In genomic region chr15:78408961-78409360, GRCh38 we compare ENCODE assay signal across 22 cellular contexts.
"Had no signal": no experiment of that assay in that cellular context is flagged by ENCODE, and none has a peak within 500 bp of the region (broad histone marks: within the 10 kb centered on the region; RNA-seq: fewer than 3 reads in every experiment).

No MANE protein-coding gene starts in this region.

- DNase-seq: activated B cell treated with CpG ODN at 0.5 μM for 24 hours; activated CD4-positive, alpha-beta T cell treated with anti-CD3 and anti-CD28 coated beads for 36 hours; activated CD4-positive, alpha-beta T cell treated with anti-CD3 and anti-CD28 coated beads, Interleukin-2, amount 50 U/mL, for 4 hours; activated CD8-positive, alpha-beta memory T cell treated with anti-CD3 and anti-CD28 coated beads for 24 hours; activated CD8-positive, alpha-beta memory T cell treated with anti-CD3 and anti-CD28 coated beads, Interleukin-2, amount 50 U/mL, for 4 hours; activated naive CD4-positive, alpha-beta T cell; activated naive CD8-positive, alpha-beta T cell treated with anti-CD3 and anti-CD28 coated beads, Interleukin-2, amount 10 ng/mL, durations not matched to agents 7 days and 5 days; activated T-cell treated with anti-CD3 and anti-CD28 coated beads, Interleukin-2, amount 50 U/mL, for 4 hours; amniotic stem cell; cerebellar nuclear complex; cortex of kidney; hypothalamus; left cardiac atrium; mesendoderm; naive B cell; sigmoid colon; stimulated activated CD4-positive, alpha-beta T cell treated with anti-CD3 and anti-CD28 coated beads, Interleukin-2, amount 100 ng/mL, for 48 hours; stimulated activated CD8-positive, alpha-beta memory T cell treated with anti-CD3 and anti-CD28 coated beads, Interleukin-4, amount 100 ng/mL, for 48 hours; stimulated activated naive B cell treated with anti-CD40 and anti-IgM and Interleukin-4, amounts not matched to agents 10 μg/mL and 1 μg/mL and 100 μg/mL, for 72 hours; T-cell; transverse colon; uterus had no signal

- H3K4me3 ChIP-seq: sigmoid colon, transverse colon, uterus had no signal

- H3K4me1 ChIP-seq: sigmoid colon, uterus had no signal

- H3K9me3 ChIP-seq: sigmoid colon, transverse colon, uterus had no signal

- H3K36me3 ChIP-seq: sigmoid colon, transverse colon, uterus had no signal

- H3K27ac ChIP-seq: sigmoid colon, transverse colon, uterus had no signal

- ATAC-seq: activated CD4-positive, alpha-beta T cell treated with anti-CD3 and anti-CD28 coated beads for 36 hours; activated T-cell treated with anti-CD3 and anti-CD28 coated beads, Interleukin-2, amount 50 U/mL, for 4 hours; left cardiac atrium; stimulated activated naive B cell treated with anti-CD40 and anti-IgM and Interleukin-4, amounts not matched to agents 10 μg/mL and 1 μg/mL and 100 μg/mL, for 72 hours; T-cell had no signal

- H3K27me3 ChIP-seq: transverse colon, uterus had no signal
